ENCODE assay signal across 16 cellular contexts in the genomic region with DNA sequence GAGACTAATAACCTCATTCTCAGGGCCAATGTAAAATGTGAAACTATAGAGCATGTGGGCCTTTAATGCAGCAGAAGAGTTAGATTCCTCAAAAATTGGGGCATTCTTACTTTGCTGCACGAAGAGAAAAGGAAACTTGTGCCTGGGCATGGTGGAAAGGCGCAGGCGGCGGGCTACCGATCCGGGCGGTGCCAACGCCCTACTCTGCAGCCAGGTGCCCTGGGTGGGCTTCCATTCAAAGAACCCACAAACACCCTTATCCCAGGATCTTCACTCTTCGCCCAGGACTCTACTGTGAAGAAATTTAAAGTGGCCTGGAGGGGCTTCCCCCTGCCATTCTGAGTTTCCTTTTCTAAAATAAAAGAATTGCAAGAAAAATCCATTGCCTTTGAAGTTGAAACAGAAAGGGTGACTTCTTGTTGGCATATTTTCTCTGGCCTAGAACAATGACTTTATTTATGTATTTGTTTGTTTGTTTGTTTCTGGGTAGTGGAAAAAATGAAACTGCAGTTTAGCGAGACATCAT.
DNase-seq lines count a peak whose midpoint lies in the region; ATAC-seq, FAIRE-seq and TF ChIP-seq lines count a peak whose summit lies in the region.
"Had no signal": no experiment of that assay in that cellular context is flagged by ENCODE, and none has a peak within 500 bp of the region (broad histone marks: within the 10 kb centered on the region; RNA-seq: fewer than 3 reads in every experiment).

No MANE protein-coding gene starts in this region.

- 0 out of 2 replicates have a peak overlapping the region, but pooled peaks have one; percentile 33 for H3K4me2 ChIP-seq in GM12878 (ENCODE audit: control insufficient read depth, insufficient read depth)

- peaks cover 11 to 30% of the 10 kb centered on the region in 2 experiments for H3K27me3 ChIP-seq in GM12878 (replicated peaks in 1 of 2; ENCODE audit: control insufficient read depth in 2 of 2, insufficient read depth in 2 of 2, low read length in 1 of 2)
- peaks cover 30% of the 10 kb centered on the region for H3K27me3 ChIP-seq in lower lobe of right lung (ENCODE audit: low read depth)
- H3K27me3 ChIP-seq in tibial artery, result no peaks in the 10 kb centered on the region

- H2AFZ ChIP-seq in GM12878 (ENCODE audit: control insufficient read depth, low read depth, low read length), result no peak overlapping the region

- BruUV-seq in GM12878 (replicated peaks; lab: Mats Ljungman, UMichigan), result no TSS peak
- no TSS peak for BruUV-seq in Calu3 (replicated peaks; lab: Mats Ljungman, UMichigan)

- H3K79me2 ChIP-seq in GM12878 (ENCODE audit: control insufficient read depth, insufficient read depth, low read length), result no peaks in the 10 kb centered on the region

- in situ Hi-C loops in GM12878 (cut with MboI), result loop anchor here (5.0 kb wide), 1 partner anchor 544 kb away; no protein-coding TSS in a partner anchor

- ATAC-seq in activated T-cell treated with anti-CD3 and anti-CD28 coated beads, Interleukin-2, amount 50 U/mL, for 4 hours, result no peak
- no peak for ATAC-seq in GM12878
- no peak for ATAC-seq in lower lobe of right lung
- ATAC-seq: activated CD4-positive, CD25-positive, alpha-beta regulatory T cell treated with anti-CD3 and anti-CD28 coated beads, Interleukin-2, amount 50 U/mL, for 24 hours had no signal

- H4K20me1 ChIP-seq in GM12878 (ENCODE audit: control insufficient read depth, insufficient read depth), result no peaks in the 10 kb centered on the region; the same call in 1 of the 2 replicates

- TF ChIP-seq CTCF in GM12878 (IDR thresholded peaks at IDR 0.05 in 2 of 3, conservative IDR thresholded peaks at IDR 0.05 in 1 of 3; ENCODE audit: control insufficient read depth in 2 of 3, extremely low read depth in 1 of 3, insufficient read depth in 1 of 3, low read depth in 3 of 3, low read length in 3 of 3), result no peak
- no peak for TF ChIP-seq CTCF in lower lobe of right lung (IDR thresholded peaks at IDR 0.05)
- TF ChIP-seq CTCF in tibial artery (IDR thresholded peaks at IDR 0.05), result no peak
- no peak for TF ChIP-seq CTCF in Calu3 (IDR thresholded peaks at IDR 0.05; ENCODE audit: unreplicated experiment)

- H3K9me3 Mint-ChIP-seq in activated T-cell treated with anti-CD3 and anti-CD28 coated beads, Interleukin-2, amount 50 U/mL, for 4 hours, result peaks cover 11% of the 10 kb centered on the region
- H3K9me3 Mint-ChIP-seq in Calu3 (ENCODE audit: low read depth, unreplicated experiment), result no peaks in the 10 kb centered on the region

- no peak for TF ChIP-seq EP300 in GM12878 (IDR thresholded peaks at IDR 0.05; ENCODE audit: borderline replicate concordance in 1 of 2, control insufficient read depth in 1 of 2, low read depth in 2 of 2, low read length in 2 of 2)

- RAD21 ChIA-PET in GM12878 (lab: Charles Lee; ENCODE audit: unreplicated experiment), result no interaction called here

- H3K4me1 Mint-ChIP-seq in activated T-cell treated with anti-CD3 and anti-CD28 coated beads, Interleukin-2, amount 50 U/mL, for 4 hours (ENCODE audit: low read depth), result peaks cover 19% of the 10 kb centered on the region
- peaks cover 9% of the 10 kb centered on the region for H3K4me1 Mint-ChIP-seq in Calu3 (ENCODE audit: low read depth, unreplicated experiment)

- intact Hi-C loops in GM12878 (cut with micrococcal nuclease; ENCODE audit: unreplicated experiment), result loop anchor here (5.0 kb wide), 1 partner anchor 361 kb away; no protein-coding TSS in a partner anchor
- intact Hi-C loops in lower lobe of right lung (cut with DNase I), result no loop called here
- intact Hi-C loops in tibial artery (cut with DNase I; ENCODE audit: low total_unique reads), result loop anchor here (5.0 kb wide), 1 partner anchor 539 kb away; no protein-coding TSS in a partner anchor
- intact Hi-C loops in Calu3 (cut with micrococcal nuclease; ENCODE audit: unreplicated experiment), result loop anchor here (2.0 to 5.0 kb wide), 2 partner anchors 125 to 361 kb away; a partner anchor contains a TSS

- no peak overlapping the region for H3K27ac Mint-ChIP-seq in Calu3 (ENCODE audit: unreplicated experiment)

- no peak overlapping the region for H3K4me3 ChIP-seq in GM12878
- H3K4me3 ChIP-seq in lower lobe of right lung, result peak overlapping the region; percentile 59
- H3K4me3 ChIP-seq in tibial artery, result peak overlapping the region; percentile 53 to 63

- WGBS in GM12878 (ENCODE audit: insufficient coverage, insufficient replicate concordance, low lambda C conversion rate, missing lambda C conversion rate), result 66% methylated on average over 10 of the region's 10 CpGs

- SMC1A ChIA-PET in GM12878 (lab: Charles Lee; ENCODE audit: uncharacterized antibody, unreplicated experiment), result interaction anchor here (0.6 kb wide), 1 partner anchor 1496 kb away, joined by 3 read pairs; no protein-coding TSS in a partner anchor

- TF ChIP-seq RAD21 in GM12878 (IDR thresholded peaks at IDR 0.05; ENCODE audit: insufficient read depth, low read depth, low read length), result no peak

- POLR2A ChIA-PET in GM12878 (lab: Charles Lee), result no interaction called here

- no peak overlapping the region for H3K9ac ChIP-seq in GM12878 (ENCODE audit: control insufficient read depth, insufficient read depth, low read length)

- H3K36me3 ChIP-seq in GM12878 (ENCODE audit: control insufficient read depth in 2 of 2, insufficient read depth in 2 of 2, low read length in 1 of 2) (no peaks in the 10 kb centered on the region), lower lobe of right lung (no peaks in the 10 kb centered on the region), tibial artery (no peaks in the 10 kb centered on the region)

- H3K27ac ChIP-seq in GM12878 (ENCODE audit: control insufficient read depth, insufficient read depth) (no peak overlapping the region), lower lobe of right lung (no peak overlapping the region), tibial artery (peak overlapping the region in 1 of 2 donors; percentile 69)

- H3K4me1 ChIP-seq in GM12878 (ENCODE audit: control insufficient read depth, insufficient read depth, low read length) (no peaks in the 10 kb centered on the region), lower lobe of right lung (peaks cover 54% of the 10 kb centered on the region), tibial artery (peaks cover 0 to 31% (median 23%) of the 10 kb centered on the region in 4 donors)

- peak overlapping the region; percentile 21 for H3K4me3 Mint-ChIP-seq in activated T-cell treated with anti-CD3 and anti-CD28 coated beads, Interleukin-2, amount 50 U/mL, for 4 hours
- no peak overlapping the region for H3K4me3 Mint-ChIP-seq in Calu3 (ENCODE audit: low read depth, unreplicated experiment)

- no peak for DNase-seq in activated T-cell treated with anti-CD3 and anti-CD28 coated beads, Interleukin-2, amount 50 U/mL, for 4 hours
- no peak for DNase-seq in activated T-cell treated with anti-CD3 and anti-CD28 coated beads, Interleukin-2, amount 50 U/mL, for 1 hour
- DNase-seq in GM12878 (ENCODE audit: low read depth, low spot score) (no peak), lower lobe of right lung (peak; percentile 35), tibial artery (no peak), Calu3 (no peak), H54 (ENCODE audit: insufficient read length, low spot score) (no peak), NCI-H446 treated with DMSO at 0.1 percent for 48 hours (lab: John Stamatoyannopoulos, UW) (no peak)
- DNase-seq: activated gamma-delta T cell treated with Interleukin-2 at 50 U/mL for 16 hours; DMS79; glutamatergic neuron; NCI-H1417; NCI-H526 treated with DMSO at 0.1 percent for 48 hours; SHP77 treated with DMSO at 0.1 percent for 48 hours; stimulated activated CD4-positive, alpha-beta T cell treated with anti-CD3 and anti-CD28 coated beads, Interleukin-12 subunit alpha, Interleukin-12 subunit beta, amount 100 ng/mL, for 4 hours had no signal

- H3K27me3 Mint-ChIP-seq in activated T-cell treated with anti-CD3 and anti-CD28 coated beads, Interleukin-2, amount 50 U/mL, for 4 hours (ENCODE audit: low read depth), result peaks cover 13% of the 10 kb centered on the region
- no peaks in the 10 kb centered on the region for H3K27me3 Mint-ChIP-seq in Calu3 (ENCODE audit: unreplicated experiment)

- CTCF ChIA-PET in GM12878 (lab: Yijun Ruan, JAX), result interaction anchor here (1.0 kb wide), 1 partner anchor 459 kb away, joined by 3 read pairs; no protein-coding TSS in a partner anchor
- CTCF ChIA-PET in Calu3 (lab: Charles Lee), result no interaction called here

- TF ChIP-seq POLR2A in GM12878 (IDR thresholded peaks at IDR 0.05; ENCODE audit: low read depth, low read length) (no peak), H54 (IDR thresholded peaks at IDR 0.05; ENCODE audit: low read depth, low read length) (no peak)

- no peak for FAIRE-seq in GM12878 (lab: Jason Lieb, UNC)
- no peak for FAIRE-seq in H54 (lab: Jason Lieb, UNC)

- no peaks in the 10 kb centered on the region for H3K36me3 Mint-ChIP-seq in activated T-cell treated with anti-CD3 and anti-CD28 coated beads, Interleukin-2, amount 50 U/mL, for 4 hours (ENCODE audit: insufficient read depth)
- no peaks in the 10 kb centered on the region for H3K36me3 Mint-ChIP-seq in Calu3 (ENCODE audit: insufficient read depth, unreplicated experiment)

- H3K9me3 ChIP-seq in GM12878 (replicated peaks; ENCODE audit: control insufficient read depth, insufficient read depth, low read length), result no peaks in the 10 kb centered on the region; the same call in 2 of the 3 replicates
- H3K9me3 ChIP-seq in lower lobe of right lung, result no peaks in the 10 kb centered on the region
- no peaks in the 10 kb centered on the region for H3K9me3 ChIP-seq in tibial artery

TF ChIP-seq in GM12878, 131 proteins besides CTCF, POLR2A, EP300 and RAD21 (continues in another document):
- no peak for TF ChIP-seq DPF2 (IDR thresholded peaks at IDR 0.05)
- no peak for TF ChIP-seq EGR1 (IDR thresholded peaks at IDR 0.05; ENCODE audit: borderline replicate concordance in 1 of 2, low read depth in 2 of 2, low read length in 2 of 2)
- TF ChIP-seq YY1 (IDR thresholded peaks at IDR 0.05; ENCODE audit: low read depth, low read length), result no peak
- TF ChIP-seq, protein P1, sequence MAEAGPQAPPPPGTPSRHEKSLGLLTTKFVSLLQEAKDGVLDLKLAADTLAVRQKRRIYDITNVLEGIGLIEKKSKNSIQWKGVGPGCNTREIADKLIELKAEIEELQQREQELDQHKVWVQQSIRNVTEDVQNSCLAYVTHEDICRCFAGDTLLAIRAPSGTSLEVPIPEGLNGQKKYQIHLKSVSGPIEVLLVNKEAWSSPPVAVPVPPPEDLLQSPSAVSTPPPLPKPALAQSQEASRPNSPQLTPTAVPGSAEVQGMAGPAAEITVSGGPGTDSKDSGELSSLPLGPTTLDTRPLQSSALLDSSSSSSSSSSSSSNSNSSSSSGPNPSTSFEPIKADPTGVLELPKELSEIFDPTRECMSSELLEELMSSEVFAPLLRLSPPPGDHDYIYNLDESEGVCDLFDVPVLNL (IDR thresholded peaks at IDR 0.05; ENCODE audit: low read depth, low read length), result no peak
- no peak for TF ChIP-seq HDAC2 (IDR thresholded peaks at IDR 0.05)
